ENCODE assay signal across 18 cellular contexts in genomic region chr7:43655584-43655983, GRCh38.
DNase-seq lines count a peak whose midpoint lies in the region; ATAC-seq and TF ChIP-seq lines count a peak whose summit lies in the region.
"Had no signal": no experiment of that assay in that cellular context is flagged by ENCODE, and none has a peak within 500 bp of the region (broad histone marks: within the 10 kb centered on the region; RNA-seq: fewer than 3 reads in every experiment).

No MANE protein-coding gene starts in this region.

- DNase-seq in activated naive CD4-positive, alpha-beta T cell treated with anti-CD3 and anti-CD28 coated beads for 36 hours = no peak
- no peak for DNase-seq in activated naive CD4-positive, alpha-beta T cell treated with anti-CD3 and anti-CD28 coated beads, Interleukin-2, amount 50 U/mL, for 72 hours (ENCODE audit: low spot score in 2 of 2)
- no peak for DNase-seq in CD4-positive, alpha-beta T cell
- DNase-seq in NCI-H69 (lab: John Stamatoyannopoulos, UW) (peak; percentile 9), mesenchymal stem cell (no peak), NCI-H2029 (lab: John Stamatoyannopoulos, UW) (no peak)
- DNase-seq: ACHN, C1 segment of cervical spinal cord, GDM1, H9, Kasumi-1, NCI-H1105, NCI-H2081 treated with DMSO at 0.1 percent for 48 hours, NCI-H510A treated with DMSO at 0.1 percent for 48 hours, OCI-M1, RPMI8226, SHP77 treated with DMSO at 0.1 percent for 48 hours had no signal

- peaks cover 22% of the 10 kb centered on the region for H3K36me3 Mint-ChIP-seq in activated naive CD4-positive, alpha-beta T cell treated with anti-CD3 and anti-CD28 coated beads for 36 hours (ENCODE audit: low read depth)
- H3K36me3 Mint-ChIP-seq in activated naive CD4-positive, alpha-beta T cell treated with anti-CD3 and anti-CD28 coated beads, Interleukin-2, amount 50 U/mL, for 72 hours = peaks cover 19 to 56% of the 10 kb centered on the region in 2 donors
- peaks cover 33% of the 10 kb centered on the region for H3K36me3 Mint-ChIP-seq in CD4-positive, alpha-beta T cell (ENCODE audit: low read depth)

- H3K27me3 Mint-ChIP-seq in activated naive CD4-positive, alpha-beta T cell treated with anti-CD3 and anti-CD28 coated beads for 36 hours (ENCODE audit: low read depth) = no peaks in the 10 kb centered on the region
- no peaks in the 10 kb centered on the region for H3K27me3 Mint-ChIP-seq in CD4-positive, alpha-beta T cell

- no peaks in the 10 kb centered on the region for H3K36me3 ChIP-seq in mesenchymal stem cell (ENCODE audit: control insufficient read depth in 1 of 2, insufficient read depth in 2 of 2, low read depth in 1 of 2, low read length in 2 of 2)

- peaks cover 78% of the 10 kb centered on the region for H3K4me1 Mint-ChIP-seq in activated naive CD4-positive, alpha-beta T cell treated with anti-CD3 and anti-CD28 coated beads for 36 hours (ENCODE audit: low read depth)
- peaks cover 74% of the 10 kb centered on the region for H3K4me1 Mint-ChIP-seq in CD4-positive, alpha-beta T cell (ENCODE audit: low read depth)

- peaks cover 22% of the 10 kb centered on the region for H3K79me1 ChIP-seq in mesenchymal stem cell (replicated peaks; ENCODE audit: low read length, poor library complexity, severe bottlenecking)

- no peak overlapping the region for H2BK12ac ChIP-seq in mesenchymal stem cell (ENCODE audit: low read length in 2 of 2)

- no peak overlapping the region for H3K23ac ChIP-seq in mesenchymal stem cell (ENCODE audit: low read length in 2 of 2)

- no peak overlapping the region for H3K4me3 ChIP-seq in mesenchymal stem cell (ENCODE audit: insufficient read depth in 1 of 2, low read depth in 1 of 2, low read length in 2 of 2)

- CTCF ChIA-PET in activated naive CD4-positive, alpha-beta T cell treated with anti-CD3 and anti-CD28 coated beads for 36 hours (lab: Charles Lee) = interaction anchor here (1.2 kb wide), 1 partner anchor 73 kb away, joined by 3 read pairs; the partner anchor contains the start of gene STK17A
- CTCF ChIA-PET in CD4-positive, alpha-beta T cell (lab: Charles Lee) = no interaction called here

- no peak overlapping the region for H4K91ac ChIP-seq in mesenchymal stem cell (ENCODE audit: low read length)

- no peaks in the 10 kb centered on the region for H3K9me3 Mint-ChIP-seq in activated naive CD4-positive, alpha-beta T cell treated with anti-CD3 and anti-CD28 coated beads for 36 hours
- peaks cover 5 to 8% of the 10 kb centered on the region in 2 donors for H3K9me3 Mint-ChIP-seq in activated naive CD4-positive, alpha-beta T cell treated with anti-CD3 and anti-CD28 coated beads, Interleukin-2, amount 50 U/mL, for 72 hours
- H3K9me3 Mint-ChIP-seq in CD4-positive, alpha-beta T cell = no peaks in the 10 kb centered on the region
- H3K9me3 Mint-ChIP-seq: H9 had no signal

- no peak overlapping the region for H2AFZ ChIP-seq in mesenchymal stem cell (ENCODE audit: low read depth, low read length)

- no peak overlapping the region for H2BK5ac ChIP-seq in mesenchymal stem cell (ENCODE audit: low read depth, low read length, poor library complexity, severe bottlenecking)

- no peak for ATAC-seq in activated naive CD4-positive, alpha-beta T cell treated with anti-CD3 and anti-CD28 coated beads, Interleukin-2, amount 50 U/mL, for 72 hours
- ATAC-seq in CD4-positive, alpha-beta T cell (ENCODE audit: poor library complexity) = no peak
- ATAC-seq in HG03045 (IDR thresholded peaks at IDR 0.05; ENCODE audit: unreplicated experiment) = no peak

- POLR2A ChIA-PET in CD4-positive, alpha-beta T cell (lab: Charles Lee) = interaction anchor here (0.8 kb wide), 1 partner anchor 27 kb away, joined by 3 read pairs; no protein-coding TSS in a partner anchor

- H3K27ac Mint-ChIP-seq in activated naive CD4-positive, alpha-beta T cell treated with anti-CD3 and anti-CD28 coated beads for 36 hours = peak overlapping the region; percentile 43
- H3K27ac Mint-ChIP-seq in activated naive CD4-positive, alpha-beta T cell treated with anti-CD3 and anti-CD28 coated beads, Interleukin-2, amount 50 U/mL, for 72 hours = peak overlapping the region in 1 of 2 donors; percentile 49
- peak overlapping the region; percentile 34 for H3K27ac Mint-ChIP-seq in CD4-positive, alpha-beta T cell

- H3K14ac ChIP-seq in mesenchymal stem cell (ENCODE audit: low read length in 2 of 2) = no peak overlapping the region

- WGBS in mesenchymal stem cell = 97% methylated on average over 2 of the region's 3 CpGs

- no peak for TF ChIP-seq CTCF in CD4-positive, alpha-beta T cell (IDR thresholded peaks at IDR 0.05)

- no peak overlapping the region for H2BK120ac ChIP-seq in mesenchymal stem cell (ENCODE audit: low read depth, low read length)

- no peak overlapping the region for H3K4ac ChIP-seq in mesenchymal stem cell (ENCODE audit: low read depth in 1 of 2, low read length in 2 of 2)

- no peak overlapping the region for H2BK15ac ChIP-seq in mesenchymal stem cell (ENCODE audit: low read depth, poor library complexity, severe bottlenecking)

- no peaks in the 10 kb centered on the region for H3K27me3 ChIP-seq in CD4-positive, alpha-beta T cell (ENCODE audit: control insufficient read depth, insufficient read depth, low read length)
- no peaks in the 10 kb centered on the region for H3K27me3 ChIP-seq in mesenchymal stem cell (ENCODE audit: control insufficient read depth in 1 of 2, insufficient read depth in 1 of 2, low read length in 2 of 2)

- H3K4me2 ChIP-seq in mesenchymal stem cell (ENCODE audit: low read length, poor library complexity, severe bottlenecking) = no peak overlapping the region

- H3K27ac ChIP-seq in CD4-positive, alpha-beta T cell (ENCODE audit: low read depth, low read length) = no peak overlapping the region
- no peak overlapping the region for H3K27ac ChIP-seq in mesenchymal stem cell (ENCODE audit: low read length, poor library complexity, severe bottlenecking)

- H4K8ac ChIP-seq in mesenchymal stem cell (ENCODE audit: low read length) = peak overlapping the region; percentile 51

- no peak overlapping the region for H3K9ac ChIP-seq in mesenchymal stem cell (ENCODE audit: low read length)

- intact Hi-C loops in activated naive CD4-positive, alpha-beta T cell treated with anti-CD3 and anti-CD28 coated beads for 36 hours (cut with micrococcal nuclease) = no loop called here
- intact Hi-C loops in CD4-positive, alpha-beta T cell (cut with DNase I, micrococcal nuclease) = no loop called here

- peak overlapping the region; percentile 81 for H2AK5ac ChIP-seq in mesenchymal stem cell (ENCODE audit: low read length, severe bottlenecking)

- no peak overlapping the region for H3K4me3 Mint-ChIP-seq in activated naive CD4-positive, alpha-beta T cell treated with anti-CD3 and anti-CD28 coated beads for 36 hours
- H3K4me3 Mint-ChIP-seq in CD4-positive, alpha-beta T cell = no peak overlapping the region
- H3K4me3 Mint-ChIP-seq: H9 had no signal

- no peaks in the 10 kb centered on the region for H3K9me3 ChIP-seq in CD4-positive, alpha-beta T cell (ENCODE audit: control insufficient read depth, low read length)
- H3K9me3 ChIP-seq in mesenchymal stem cell (ENCODE audit: control insufficient read depth, low read length) = no peaks in the 10 kb centered on the region

- peak overlapping the region in 1 of 2 experiments; percentile 52 for H3K18ac ChIP-seq in mesenchymal stem cell (ENCODE audit: low read depth in 1 of 2, low read length in 2 of 2)

- peaks cover 14% of the 10 kb centered on the region for H3K4me1 ChIP-seq in mesenchymal stem cell (ENCODE audit: control insufficient read depth, insufficient read depth, low read depth, low read length)
